Comparison of ENCODE assay signal across 1 cellular context in genomic region chr1:241637046-241637590, GRCh38.
TF ChIP-seq lines count a peak whose summit lies in the region.

No MANE protein-coding gene starts in this region.

TF ChIP-seq in IMR-90, 13 proteins besides CTCF, POLR2A, EP300 and RAD21 (continued from another document):
- TF ChIP-seq ELK1 (IDR thresholded peaks at IDR 0.05; ENCODE audit: borderline replicate concordance, low read depth, low read length) (no peak), SMC3 (IDR thresholded peaks at IDR 0.05; ENCODE audit: low read depth, low read length) (no peak), CEBPB (IDR thresholded peaks at IDR 0.05; ENCODE audit: low read depth, low read length) (no peak), MXI1 (IDR thresholded peaks at IDR 0.05; ENCODE audit: borderline replicate concordance, low read depth, low read length) (no peak), USF2 (IDR thresholded peaks at IDR 0.05; ENCODE audit: low read depth, low read length) (no peak), CHD1 (IDR thresholded peaks at IDR 0.05; ENCODE audit: low read depth, low read length) (no peak), RFX5 (IDR thresholded peaks at IDR 0.05; ENCODE audit: low read depth, low read length) (no peak), MAFK (IDR thresholded peaks at IDR 0.05; ENCODE audit: low read depth, low read length) (no peak)
